1 cellular context compared by ENCODE assay signal in genomic region chr6:36025260-36025931, GRCh38.
A peak's percentile ranks its signal among the peaks of the same experiment; 100 is the strongest.
TF ChIP-seq lines count a peak whose summit lies in the region.

No MANE protein-coding gene starts in this region.

TF ChIP-seq in HepG2, 621 proteins besides CTCF, POLR2A, EP300 and RAD21:
- TF ChIP-seq GMEB2 (CRISPR knock-in tag; IDR thresholded peaks at IDR 0.05; ENCODE audit: low read depth): no peak
- peak; percentile 37 for TF ChIP-seq HNRNPK (IDR thresholded peaks at IDR 0.05; ENCODE audit: low read depth, low read length, poor library complexity, severe bottlenecking)
- TF ChIP-seq LCORL (IDR thresholded peaks at IDR 0.05): no peak
- no peak for TF ChIP-seq LCORL (CRISPR knock-in tag; IDR thresholded peaks at IDR 0.05)
- TF ChIP-seq ZNF737 (CRISPR knock-in tag; IDR thresholded peaks at IDR 0.05; ENCODE audit: borderline replicate concordance): no peak
TF ChIP-seq in HepG2: peak in this region for 1.
